In genomic region chr6:69835414-69836179, GRCh38 we compare ENCODE assay signal across 8 cellular contexts. TPM values are rescaled to one million over a fixed set of nuclear protein-coding genes. Genes with fewer than 3 reads are reported as not detected.
DNase-seq lines count a peak whose midpoint lies in the region; ATAC-seq, FAIRE-seq and TF ChIP-seq lines count a peak whose summit lies in the region.

No MANE protein-coding gene starts in this region.

- H3K27me3 ChIP-seq in DND-41 (ENCODE audit: insufficient read depth, low read length, poor library complexity) (no peaks in the 10 kb centered on the region), left lung (no peaks in the 10 kb centered on the region), upper lobe of right lung (no peaks in the 10 kb centered on the region)

- H3K79me2 ChIP-seq in DND-41 (ENCODE audit: insufficient read depth, low read length) = no peaks in the 10 kb centered on the region

- H4K20me1 ChIP-seq in DND-41 (ENCODE audit: insufficient read depth, low read length) = no peaks in the 10 kb centered on the region

- H3K4me1 ChIP-seq in DND-41 (ENCODE audit: insufficient read depth, low read length) (no peaks in the 10 kb centered on the region), left lung (no peaks in the 10 kb centered on the region), upper lobe of right lung (no peaks in the 10 kb centered on the region)

- DNase-seq in DND-41 (peak; percentile 4), GM19239 (ENCODE audit: insufficient read length, low spot score) (no peak), NCI-H526 treated with DMSO at 0.1 percent for 48 hours (lab: John Stamatoyannopoulos, UW) (peak; percentile 44), brain pericyte (ENCODE audit: low read depth, low spot score) (peak; percentile 21), left lung (no peak), upper lobe of right lung (no peak)
- no peak for DNase-seq in activated CD8-positive, alpha-beta memory T cell treated with anti-CD3 and anti-CD28 coated beads for 24 hours

- no peak overlapping the region for H2AFZ ChIP-seq in DND-41 (ENCODE audit: low read depth, low read length)

- peak; percentile 79 for TF ChIP-seq CTCF in DND-41 (IDR thresholded peaks at IDR 0.05; ENCODE audit: borderline replicate concordance, extremely low read depth, low read length, poor library complexity, severe bottlenecking)
- peak; percentile 65 to 67 for TF ChIP-seq CTCF in left lung (IDR thresholded peaks at IDR 0.05)
- peak; percentile 79 for TF ChIP-seq CTCF in upper lobe of right lung (IDR thresholded peaks at IDR 0.05)

- H3K27ac ChIP-seq in DND-41 (ENCODE audit: low read length) = no peak overlapping the region
- no peak overlapping the region for H3K27ac ChIP-seq in left lung
- H3K27ac ChIP-seq in upper lobe of right lung = no peak overlapping the region

- H3K9ac ChIP-seq in DND-41 (ENCODE audit: low read depth, low read length) = no peak overlapping the region

- FAIRE-seq in GM19239 (lab: Jason Lieb, UNC) = peak; percentile 98

- H3K36me3 ChIP-seq in DND-41 (ENCODE audit: insufficient read depth, low read length) (no peaks in the 10 kb centered on the region), left lung (no peaks in the 10 kb centered on the region), upper lobe of right lung (no peaks in the 10 kb centered on the region)

- intact Hi-C loops in left lung (cut with DNase I) (loop anchor here in 1 of 2 donors (10.0 kb wide), 1 partner anchor 269 kb away; no protein-coding TSS in a partner anchor), upper lobe of right lung (cut with DNase I) (no loop called here)

- H3K9me3 ChIP-seq in DND-41 (ENCODE audit: insufficient read depth, low read length, severe bottlenecking) (no peaks in the 10 kb centered on the region), left lung (no peaks in the 10 kb centered on the region), upper lobe of right lung (no peaks in the 10 kb centered on the region)

- ATAC-seq in DND-41 (ENCODE audit: insufficient read depth, low read depth) (peak; percentile 62; the same call in 2 of the 3 replicates), HG03159 (IDR thresholded peaks at IDR 0.05; ENCODE audit: unreplicated experiment) (peak; percentile 89), left lung (peak; percentile 93), upper lobe of right lung (peak; percentile 82)

- H3K4me3 ChIP-seq in DND-41 (ENCODE audit: low read depth in 1 of 2, low read length in 2 of 2) (no peak overlapping the region), left lung (no peak overlapping the region), upper lobe of right lung (no peak overlapping the region)

- no peak overlapping the region for H3K4me2 ChIP-seq in DND-41 (ENCODE audit: insufficient read depth, low read length)

RNA-seq across cellular contexts. Expression of gene COL19A1, which starts 30.8 kb away (rescaled TPM):
- total RNA-seq in left lung (under 1 TPM; 0.10 to 0.17 TPM), upper lobe of right lung (not detected)

RNA-seq across cellular contexts. Expression of gene LMBRD1, which starts 38.8 kb away (rescaled TPM):
- 10 to 100 TPM; 50.1 to 58.2 TPM for total RNA-seq in left lung
- 66.7 TPM for total RNA-seq in upper lobe of right lung

Comparison
In these comparisons a context has a peak if more than half of its experiments do, and no peak if none do; other contexts are left out.
1. DNase-seq: peak in DND-41 (single experiment), NCI-H526 treated with DMSO at 0.1 percent for 48 hours (single experiment) and brain pericyte (single experiment); none in GM19239 (single experiment), left lung (0 of 2), upper lobe of right lung (single experiment) and activated CD8-positive, alpha-beta memory T cell treated with anti-CD3 and anti-CD28 coated beads for 24 hours (single experiment).
2. Peak in every context shown above with its lines, with median percentiles within 50 percentile points of each other: ATAC-seq and CTCF ChIP-seq.